9 cellular contexts compared by ENCODE assay signal in the genomic region with DNA sequence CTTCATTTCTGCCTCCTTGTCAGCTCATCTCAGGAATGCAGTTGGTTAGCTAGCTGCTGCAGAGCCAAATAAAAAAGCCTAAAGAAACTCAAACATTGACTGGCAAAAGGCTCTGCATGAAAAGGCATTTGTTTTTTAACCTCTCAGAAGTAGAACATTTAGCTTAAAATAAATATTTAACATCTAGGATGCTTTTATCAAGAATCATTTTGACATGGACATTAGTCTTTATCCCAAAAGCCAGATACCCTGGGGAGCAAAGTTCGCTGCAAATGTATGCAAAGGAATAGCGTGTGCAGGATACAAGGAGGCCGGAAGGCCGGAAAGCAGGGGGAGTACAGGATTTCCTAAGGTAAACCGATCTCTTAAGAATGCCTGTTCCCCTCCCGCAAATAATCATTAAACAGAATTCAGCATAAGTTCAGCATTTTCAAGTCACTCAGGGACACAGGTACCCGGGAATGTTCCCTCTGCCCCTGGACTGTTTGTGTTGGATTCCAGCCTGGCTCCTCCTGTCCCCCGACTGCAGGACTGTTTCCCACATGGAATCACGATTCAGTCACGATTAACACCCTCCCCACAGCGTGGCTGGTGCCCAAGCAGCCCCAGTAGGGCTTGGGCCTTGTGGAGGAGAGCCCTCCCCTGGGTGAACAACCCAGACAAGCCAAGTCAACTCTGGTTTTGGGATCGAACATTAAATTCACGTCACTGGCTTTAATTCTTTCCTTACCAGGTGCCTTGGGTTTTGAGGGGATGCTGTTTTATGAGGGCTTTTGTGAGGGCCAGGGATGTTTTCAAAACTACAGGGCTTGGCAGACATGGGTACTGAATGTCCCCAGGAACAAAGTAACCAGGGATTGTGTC.
DNase-seq lines count a peak whose midpoint lies in the region; ATAC-seq, FAIRE-seq and TF ChIP-seq lines count a peak whose summit lies in the region.
"Had no signal": no experiment of that assay in that cellular context is flagged by ENCODE, and none has a peak within 500 bp of the region (broad histone marks: within the 10 kb centered on the region; RNA-seq: fewer than 3 reads in every experiment).

No MANE protein-coding gene starts in this region.

- H3K36me3 ChIP-seq in SK-N-SH (replicated peaks in 1 of 2; ENCODE audit: control insufficient read depth in 1 of 2, insufficient read depth in 2 of 2, low read length in 1 of 2) (peaks cover 0 to 16% of the 10 kb centered on the region in 2 experiments), bronchial epithelial cell (ENCODE audit: control insufficient read depth, insufficient read depth, low read length) (no peaks in the 10 kb centered on the region), HepG2 (replicated peaks in 1 of 2; ENCODE audit: control insufficient read depth in 1 of 2, insufficient read depth in 2 of 2, low read length in 2 of 2) (peaks cover 1 to 6% of the 10 kb centered on the region in 2 experiments; a peak in 2 of 5 replicates), suprapubic skin (no peaks in the 10 kb centered on the region)

- H2AFZ ChIP-seq in SK-N-SH (ENCODE audit: low read depth) (no peak overlapping the region), HepG2 (ENCODE audit: low read length) (no peak overlapping the region)

- no peaks in the 10 kb centered on the region for H3K9me2 ChIP-seq in SK-N-SH

- CTCF ChIA-PET in SK-N-SH (lab: Yijun Ruan, JAX) (interaction anchor here (0.7 to 0.9 kb wide), 2 partner anchors 9 to 80 kb away, joined by 3 read pairs; no protein-coding TSS in a partner anchor), HepG2 (lab: Yijun Ruan, JAX; ENCODE audit: low intra/inter-chr PET ratio, low total read pairs) (no interaction called here)

- in situ Hi-C loops in HepG2 (cut with HindIII; ENCODE audit: extremely low pct_ligation_motif_present, low pct_unique_long_range_greater_than_20kb) = no loop called here

- H4K20me1 ChIP-seq in SK-N-SH (ENCODE audit: insufficient read depth) (peaks cover 20% of the 10 kb centered on the region; the same call in 1 of the 2 replicates), HepG2 (ENCODE audit: insufficient read depth, low read length) (no peaks in the 10 kb centered on the region)

- intact Hi-C loops in HepG2 (cut with micrococcal nuclease; ENCODE audit: unreplicated experiment) = no loop called here

- POLR2A ChIA-PET in SK-N-SH (lab: Yijun Ruan, JAX) = no interaction called here
- POLR2A ChIA-PET in HepG2 (lab: Yijun Ruan, JAX) = interaction anchor here (0.8 to 1.2 kb wide), 3 partner anchors 20 to 65 kb away, joined by 3 to 5 read pairs (median 4); no protein-coding TSS in a partner anchor

- H3K4me3 ChIP-seq in SK-N-SH (ENCODE audit: low read depth in 2 of 2, low read length in 1 of 2) (no peak overlapping the region), bronchial epithelial cell (ENCODE audit: low read depth, low read length) (no peak overlapping the region), HepG2 (replicated peaks in 1 of 3; ENCODE audit: insufficient read depth in 1 of 3, low read depth in 2 of 3, low read length in 3 of 3) (peak overlapping the region in 1 of 3 experiments; percentile 36; a peak in 2 of 6 replicates), suprapubic skin (no peak overlapping the region)

- H3K27me3 ChIP-seq in SK-N-SH (ENCODE audit: insufficient read depth) = no peaks in the 10 kb centered on the region
- H3K27me3 ChIP-seq in bronchial epithelial cell (ENCODE audit: control insufficient read depth, insufficient read depth, low read length) = no peaks in the 10 kb centered on the region
- H3K27me3 ChIP-seq in HepG2 (ENCODE audit: control insufficient read depth in 1 of 2, insufficient read depth in 2 of 2, low read length in 2 of 2) = no peaks in the 10 kb centered on the region
- H3K27me3 ChIP-seq in suprapubic skin = no peaks in the 10 kb centered on the region

- H3K4me2 ChIP-seq in SK-N-SH (peak overlapping the region; percentile 61), HepG2 (ENCODE audit: low read depth, low read length) (peak overlapping the region; percentile 73)
- H3K4me2 ChIP-seq: KMS-11 had no signal

- TF ChIP-seq POLR2A in HepG2 (IDR thresholded peaks at IDR 0.05; ENCODE audit: insufficient read depth in 1 of 2, low read depth in 2 of 2, low read length in 2 of 2) (peak in 1 of 2 experiments; percentile 30; a peak in 1 of 4 replicates), suprapubic skin (IDR thresholded peaks at IDR 0.05) (no peak)

- H3K9ac ChIP-seq in SK-N-SH (peak overlapping the region; percentile 32; the same call in 1 of the 2 replicates), HepG2 (ENCODE audit: insufficient read depth, low read depth, low read length) (peak overlapping the region; percentile 50)
- H3K9ac ChIP-seq: KMS-11 had no signal

- TF ChIP-seq RAD21 in SK-N-SH (IDR thresholded peaks at IDR 0.05; ENCODE audit: low read length) (no peak), HepG2 (CRISPR knock-in tag; IDR thresholded peaks at IDR 0.05) (no peak)

- no TSS peak for BruUV-seq in HepG2 (replicated peaks; lab: Mats Ljungman, UMichigan)

- DNase-seq in SK-N-SH = no peak
- peak; percentile 65 for DNase-seq in bronchial epithelial cell (ENCODE audit: low read depth)
- peak; percentile 80 for DNase-seq in HepG2 (ENCODE audit: low spot score)
- DNase-seq in suprapubic skin (ENCODE audit: low spot score in 2 of 2) = no peak
- DNase-seq in NCI-H2107 (lab: John Stamatoyannopoulos, UW) = no peak
- no peak for DNase-seq in DMS 273 treated with DMSO at 0.1 percent for 48 hours (lab: John Stamatoyannopoulos, UW)

- H3K4me1 ChIP-seq in SK-N-SH (ENCODE audit: control insufficient read depth in 1 of 2, insufficient read depth in 2 of 2, low read depth in 1 of 2, low read length in 1 of 2) (peaks cover 15 to 46% of the 10 kb centered on the region in 2 experiments; a peak in 3 of 4 replicates), HepG2 (ENCODE audit: insufficient read depth, low read length) (peaks cover 87% of the 10 kb centered on the region), suprapubic skin (peaks cover 12% of the 10 kb centered on the region)

- H3F3A ChIP-seq in SK-N-SH (replicated peaks; ENCODE audit: insufficient read depth) = peaks cover 38% of the 10 kb centered on the region

- FAIRE-seq in bronchial epithelial cell (lab: Jason Lieb, UNC) (no peak), HepG2 (lab: Jason Lieb, UNC) (peak; percentile 70)

- no peaks in the 10 kb centered on the region for H3K9me3 ChIP-seq in SK-N-SH
- H3K9me3 ChIP-seq in HepG2 (ENCODE audit: low read length) = no peaks in the 10 kb centered on the region
- H3K9me3 ChIP-seq in suprapubic skin = no peaks in the 10 kb centered on the region

- TF ChIP-seq CTCF in SK-N-SH (IDR thresholded peaks at IDR 0.05) = no peak
- TF ChIP-seq CTCF in bronchial epithelial cell (IDR thresholded peaks at IDR 0.05; ENCODE audit: insufficient read depth, low read length, severe bottlenecking) = no peak
- no peak for TF ChIP-seq CTCF in HepG2 (CRISPR knock-in tag; IDR thresholded peaks at IDR 0.05)
- no peak for TF ChIP-seq CTCF in suprapubic skin (IDR thresholded peaks at IDR 0.05)

- WGBS in SK-N-SH (ENCODE audit: low lambda C conversion rate) = 81% methylated on average over 10 of the region's 13 CpGs
- WGBS in HepG2 (ENCODE audit: low lambda C conversion rate) = 9% methylated on average over 10 of the region's 13 CpGs
- 76% methylated on average over 13 of the region's 13 CpGs for WGBS in suprapubic skin

- H3K27ac ChIP-seq in SK-N-SH (ENCODE audit: low read depth in 2 of 2, low read length in 1 of 2) (peak overlapping the region in 1 of 2 experiments; percentile 84; a peak in 2 of 4 replicates), HepG2 (ENCODE audit: extremely low read length, insufficient read depth, low read length) (peak overlapping the region; percentile 84), suprapubic skin (peak overlapping the region; percentile 52)
- H3K27ac ChIP-seq: KMS-11 had no signal

- TF ChIP-seq EP300 in SK-N-SH (IDR thresholded peaks at IDR 0.05; ENCODE audit: borderline replicate concordance in 1 of 2, low read depth in 1 of 2, low read length in 1 of 2) (no peak), HepG2 (IDR thresholded peaks at IDR 0.05; ENCODE audit: low read depth in 2 of 2, low read length in 2 of 2) (peak in 1 of 2 experiments; percentile 89; a peak in 2 of 4 replicates), HepG2 (CRISPR knock-in tag; IDR thresholded peaks at IDR 0.05; ENCODE audit: borderline replicate concordance) (peak; percentile 83; the same call in 1 of the 2 replicates), suprapubic skin (IDR thresholded peaks at IDR 0.05) (no peak)

- ATAC-seq in SK-N-SH treated with all-trans-retinoic acid at 6 μM for 48 hours (no peak), HepG2 (peak; percentile 70), GM21390 (IDR thresholded peaks at IDR 0.05; ENCODE audit: unreplicated experiment) (no peak)

- peaks cover 70% of the 10 kb centered on the region for H3K79me2 ChIP-seq in SK-N-SH (ENCODE audit: insufficient read depth)
- H3K79me2 ChIP-seq in HepG2 (ENCODE audit: insufficient read depth, low read length) = peaks cover 20% of the 10 kb centered on the region

TF ChIP-seq in SK-N-SH, 30 proteins besides CTCF, POLR2A, EP300 and RAD21 (continues in another document):
- TF ChIP-seq, protein P1, sequence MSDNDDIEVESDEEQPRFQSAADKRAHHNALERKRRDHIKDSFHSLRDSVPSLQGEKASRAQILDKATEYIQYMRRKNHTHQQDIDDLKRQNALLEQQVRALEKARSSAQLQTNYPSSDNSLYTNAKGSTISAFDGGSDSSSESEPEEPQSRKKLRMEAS (IDR thresholded peaks at IDR 0.05; ENCODE audit: low read depth) = no peak

TF ChIP-seq in HepG2, 621 proteins besides CTCF, POLR2A, EP300 and RAD21 (continues in another document):
- TF ChIP-seq ERF (CRISPR knock-in tag; IDR thresholded peaks at IDR 0.05) = peak; percentile 34; the same call in 1 of the 2 replicates
- TF ChIP-seq TCF12 (IDR thresholded peaks at IDR 0.05) = no peak
- peak; percentile 56; the same call in 1 of the 2 replicates for TF ChIP-seq TCF12 (CRISPR knock-in tag; IDR thresholded peaks at IDR 0.05)
- peak; percentile 60 for TF ChIP-seq TCF7 (IDR thresholded peaks at IDR 0.05; ENCODE audit: low read depth)
- TF ChIP-seq TGIF2 (CRISPR knock-in tag; IDR thresholded peaks at IDR 0.05) = no peak
- TF ChIP-seq HDAC2 (CRISPR knock-in tag; IDR thresholded peaks at IDR 0.05) = peak; percentile 89
- TF ChIP-seq BORCS8-MEF2B (CRISPR knock-in tag; IDR thresholded peaks at IDR 0.05) = 0 out of 2 replicates have a peak, but pooled peaks have one; percentile 32
- TF ChIP-seq FOSL2 (CRISPR knock-in tag; IDR thresholded peaks at IDR 0.05) = peak; percentile 32; the same call in 1 of the 2 replicates
- TF ChIP-seq ZMAT3 (CRISPR knock-in tag; conservative IDR thresholded peaks at IDR 0.05) = peak; percentile 42; the same call in 1 of the 2 replicates

Comparison
In these comparisons a context has a peak if more than half of its experiments do, and no peak if none do; other contexts are left out.
1. DNase-seq: peak in bronchial epithelial cell (single experiment) and HepG2 (single experiment); none in SK-N-SH (single experiment), suprapubic skin (0 of 2), NCI-H2107 (single experiment) and DMS 273 treated with DMSO at 0.1 percent for 48 hours (single experiment).